Comparison of ENCODE assay signal across 8 cellular contexts in genomic region chr3:72738752-72739520, GRCh38.
DNase-seq lines count a peak whose midpoint lies in the region; ATAC-seq and TF ChIP-seq lines count a peak whose summit lies in the region.

No MANE protein-coding gene starts in this region.

- H3K4me3 Mint-ChIP-seq in T-helper 2 cell treated with Interferon-gamma antibody and Interleukin-4, amounts not matched to agents 5 μg/mL and 100 μg/mL, for 36 hours, result peak overlapping the region; percentile 88

- no peaks in the 10 kb centered on the region for H3K36me3 ChIP-seq in HUES48 (ENCODE audit: control insufficient read depth, insufficient read depth, low read length)

- peak overlapping the region; percentile 87 for H3K27ac Mint-ChIP-seq in T-helper 2 cell treated with Interferon-gamma antibody and Interleukin-4, amounts not matched to agents 5 μg/mL and 100 μg/mL, for 36 hours

- H3K27me3 ChIP-seq in HUES48 (ENCODE audit: control insufficient read depth, insufficient read depth, low read length), result peaks cover 18% of the 10 kb centered on the region

- H3K9me3 ChIP-seq in HUES48 (ENCODE audit: control insufficient read depth, insufficient read depth, low read length), result peaks cover 3% of the 10 kb centered on the region; the same call in 1 of the 2 replicates

- peak overlapping the region; percentile 61 for H3K4me3 ChIP-seq in HUES48 (ENCODE audit: low read depth, low read length)
- H3K4me3 ChIP-seq in astrocyte of the spinal cord (ENCODE audit: low read depth, low read length), result peak overlapping the region; percentile 33
- H3K4me3 ChIP-seq in iPS-11a (ENCODE audit: low read depth, low read length), result peak overlapping the region; percentile 33
- peak overlapping the region; percentile 13 to 42 (median 23) for H3K4me3 ChIP-seq in skin epidermis

- DNase-seq in GM13977 (ENCODE audit: low spot score) (peak; percentile 92), astrocyte of the spinal cord (ENCODE audit: low read depth, low spot score) (no peak)
- peak; percentile 70 for DNase-seq in T-helper 2 cell treated with Interferon-gamma antibody and Interleukin-4, amounts not matched to agents 5 μg/mL and 100 μg/mL, for 36 hours (ENCODE audit: low spot score)

- H3K27ac ChIP-seq in HUES48 (ENCODE audit: low read depth, low read length) (no peak overlapping the region), skin epidermis (peak overlapping the region in 2 of 21 experiments; percentile 37 to 73)

- TF ChIP-seq CTCF in GM13977 (IDR thresholded peaks at IDR 0.05; ENCODE audit: extremely low read depth, insufficient read depth, missing control alignments) (no peak), astrocyte of the spinal cord (IDR thresholded peaks at IDR 0.05; ENCODE audit: low read depth, low read length) (no peak)

- H3K9me3 Mint-ChIP-seq in T-helper 2 cell treated with Interferon-gamma antibody and Interleukin-4, amounts not matched to agents 5 μg/mL and 100 μg/mL, for 36 hours, result peaks cover 10% of the 10 kb centered on the region

- no peaks in the 10 kb centered on the region for H3K27me3 Mint-ChIP-seq in T-helper 2 cell treated with Interferon-gamma antibody and Interleukin-4, amounts not matched to agents 5 μg/mL and 100 μg/mL, for 36 hours (ENCODE audit: low read depth)

- peaks cover 7% of the 10 kb centered on the region; the same call in 1 of the 2 replicates for H3K4me1 ChIP-seq in HUES48 (ENCODE audit: control insufficient read depth, insufficient read depth, low read length)

- ATAC-seq in GM21619 (IDR thresholded peaks at IDR 0.05; ENCODE audit: unreplicated experiment) (no peak), GM18517 (IDR thresholded peaks at IDR 0.05; ENCODE audit: unreplicated experiment) (no peak)

- no peak overlapping the region for H3K9ac ChIP-seq in HUES48 (ENCODE audit: low read depth, low read length)

- H3K4me1 Mint-ChIP-seq in T-helper 2 cell treated with Interferon-gamma antibody and Interleukin-4, amounts not matched to agents 5 μg/mL and 100 μg/mL, for 36 hours (ENCODE audit: low read depth), result peaks cover 14% of the 10 kb centered on the region

- no peaks in the 10 kb centered on the region for H3K36me3 Mint-ChIP-seq in T-helper 2 cell treated with Interferon-gamma antibody and Interleukin-4, amounts not matched to agents 5 μg/mL and 100 μg/mL, for 36 hours (ENCODE audit: low read depth)

- in situ Hi-C loops in GM13977 (cut with MboI; ENCODE audit: low pct_unique_long_range_greater_than_20kb, low sequenced_read_pairs, unreplicated experiment), result no loop called here
- in situ Hi-C loops in astrocyte of the spinal cord (cut with HindIII; ENCODE audit: low sequenced_read_pairs), result no loop called here
